ENCODE assay signal across 1 cellular context in the genomic region with DNA sequence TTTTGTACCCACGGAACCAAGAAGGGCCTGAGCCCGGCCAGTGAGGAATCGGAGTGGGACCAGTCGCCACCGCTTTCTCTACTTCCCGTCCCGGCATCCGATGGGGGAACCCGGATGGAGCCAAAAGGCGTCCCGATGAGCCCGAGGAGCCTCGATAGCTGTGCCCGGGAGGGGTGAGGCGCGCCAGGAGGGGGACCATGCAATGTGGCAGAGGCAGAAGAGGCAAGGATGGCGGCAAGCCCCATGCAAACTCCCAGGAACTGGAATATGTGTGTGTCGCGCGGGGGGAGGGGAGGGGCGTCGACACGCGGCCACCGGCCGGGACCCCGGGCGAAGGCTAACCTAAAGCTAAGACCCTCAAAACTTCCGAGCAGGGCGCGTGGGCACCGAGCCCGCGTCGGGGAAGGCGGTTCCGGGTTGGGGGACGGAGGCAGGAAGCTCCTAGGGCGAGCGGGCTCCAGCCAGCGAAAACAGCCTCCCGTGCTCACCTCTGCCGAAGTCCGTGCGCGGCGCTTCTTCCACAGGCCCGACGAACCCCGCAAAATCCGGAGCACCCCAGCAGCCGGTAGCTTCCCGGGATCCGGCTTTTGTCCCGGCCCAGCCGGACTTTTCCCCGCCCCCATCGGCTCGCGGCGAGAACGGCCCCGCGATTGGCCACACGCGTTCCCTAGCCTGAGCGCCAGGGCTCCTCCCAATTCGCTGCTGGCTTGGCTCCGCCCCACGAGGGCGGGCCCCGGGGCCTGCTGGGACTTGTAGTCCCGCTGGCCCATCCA.
TF ChIP-seq lines count a peak whose summit lies in the region.

ACLY (minus strand) TSS at position 560 of the 773 bp plus-strand sequence. CDS start 5,078 bp downstream, outside the sequence.

TF ChIP-seq in HepG2, 621 proteins besides CTCF, POLR2A, EP300 and RAD21 (continued from another document):
- TF ChIP-seq USF2 (IDR thresholded peaks at IDR 0.05; ENCODE audit: low read depth, low read length) (no peak), USF2 (CRISPR knock-in tag; IDR thresholded peaks at IDR 0.05; ENCODE audit: borderline replicate concordance) (0 out of 2 replicates have a peak, but pooled peaks have one; percentile 11), SIN3A (IDR thresholded peaks at IDR 0.05; ENCODE audit: borderline replicate concordance, low read depth, low read length) (peak; percentile 84; the same call in 1 of the 2 replicates), NR2C2 (CRISPR knock-in tag; IDR thresholded peaks at IDR 0.05; ENCODE audit: borderline replicate concordance) (peak; percentile 52; the same call in 1 of the 2 replicates), CC2D1A (CRISPR knock-in tag; IDR thresholded peaks at IDR 0.05) (no peak), ZBTB39 (CRISPR knock-in tag; IDR thresholded peaks at IDR 0.05) (peak; percentile 92), ETV6 (CRISPR knock-in tag; conservative IDR thresholded peaks at IDR 0.05) (peak; percentile 16; the same call in 1 of the 2 replicates), SALL2 (CRISPR knock-in tag; IDR thresholded peaks at IDR 0.05) (peak; percentile 45; the same call in 1 of the 2 replicates), ZSCAN22 (CRISPR knock-in tag; IDR thresholded peaks at IDR 0.05) (no peak), CBX2 (IDR thresholded peaks at IDR 0.05; ENCODE audit: low read depth, low read length) (no peak), CBX2 (CRISPR knock-in tag; IDR thresholded peaks at IDR 0.05; ENCODE audit: low read depth) (no peak; the same call in 1 of the 2 replicates), ZNF256 (CRISPR knock-in tag; conservative IDR thresholded peaks at IDR 0.05) (no peak), ZNF737 (CRISPR knock-in tag; IDR thresholded peaks at IDR 0.05; ENCODE audit: borderline replicate concordance) (peak; percentile 81; the same call in 1 of the 2 replicates), HIVEP1 (CRISPR knock-in tag; IDR thresholded peaks at IDR 0.05) (no peak), AKNA (CRISPR knock-in tag; IDR thresholded peaks at IDR 0.05; ENCODE audit: borderline replicate concordance) (peak; percentile 3; the same call in 1 of the 2 replicates), ELF3 (CRISPR knock-in tag; IDR thresholded peaks at IDR 0.05) (peak; percentile 17; the same call in 1 of the 2 replicates), ZNF615 (CRISPR knock-in tag; IDR thresholded peaks at IDR 0.05; ENCODE audit: borderline replicate concordance) (0 out of 2 replicates have a peak, but pooled peaks have one; percentile 24), ATAD3A (CRISPR knock-in tag; IDR thresholded peaks at IDR 0.05) (no peak), DR1 (CRISPR knock-in tag; IDR thresholded peaks at IDR 0.05) (peak; percentile 99), ZNF101 (CRISPR knock-in tag; IDR thresholded peaks at IDR 0.05; ENCODE audit: borderline replicate concordance, low read depth) (no peak), FOXA1 (IDR thresholded peaks at IDR 0.05) (no peak), FOXA1 (CRISPR knock-in tag; IDR thresholded peaks at IDR 0.05) (no peak), PHF8 (CRISPR knock-in tag; IDR thresholded peaks at IDR 0.05) (peak; percentile 68), ZSCAN20 (CRISPR knock-in tag; IDR thresholded peaks at IDR 0.05; ENCODE audit: borderline replicate concordance) (no peak), SNAI1 (CRISPR knock-in tag; IDR thresholded peaks at IDR 0.05; ENCODE audit: borderline replicate concordance) (peak; percentile 80; the same call in 1 of the 2 replicates), RERE (CRISPR knock-in tag; IDR thresholded peaks at IDR 0.05; ENCODE audit: low read depth) (no peak), ZFP36 (IDR thresholded peaks at IDR 0.05; ENCODE audit: borderline replicate concordance, low read depth, low read length, partially characterized antibody) (no peak), ZNF724P (CRISPR knock-in tag; IDR thresholded peaks at IDR 0.05; ENCODE audit: borderline replicate concordance) (no peak; the same call in 1 of the 2 replicates), ARID2 (CRISPR knock-in tag; IDR thresholded peaks at IDR 0.05; ENCODE audit: borderline replicate concordance) (0 out of 2 replicates have a peak, but pooled peaks have one; percentile 36), SP5 (CRISPR knock-in tag; IDR thresholded peaks at IDR 0.05; ENCODE audit: borderline replicate concordance, low read depth) (peak; percentile 58; the same call in 1 of the 2 replicates)
